Comparison of ENCODE assay signal across 17 cellular contexts in genomic region chr7:41779918-41780317, GRCh38.
DNase-seq lines count a peak whose midpoint lies in the region; ATAC-seq and TF ChIP-seq lines count a peak whose summit lies in the region.
"Had no signal": no experiment of that assay in that cellular context is flagged by ENCODE, and none has a peak within 500 bp of the region (broad histone marks: within the 10 kb centered on the region; RNA-seq: fewer than 3 reads in every experiment).

No MANE protein-coding gene starts in this region.

- no peak overlapping the region for H3K4me3 Mint-ChIP-seq in GM23338
- H3K4me3 Mint-ChIP-seq: H9 had no signal

- no peaks in the 10 kb centered on the region for H3K4me1 ChIP-seq in GM23338 (ENCODE audit: insufficient read depth)
- H3K4me1 ChIP-seq: ascending aorta had no signal

- peak; percentile 32 for DNase-seq in AG20443 (ENCODE audit: low spot score)
- DNase-seq in SKM-1 (lab: John Stamatoyannopoulos, UW; ENCODE audit: unreplicated experiment) = peak; percentile 84
- no peak for DNase-seq in left ventricle myocardium superior
- no peak for DNase-seq in inferior parietal cortex (ENCODE audit: extremely low spot score)
- DNase-seq in GM23338 (ENCODE audit: low spot score) = no peak
- DNase-seq in posterior cingulate gyrus = no peak
- DNase-seq: DMS 273 treated with DMSO at 0.1 percent for 48 hours, H9, mesendoderm, NCI-H774, occipital lobe, SHP77 had no signal

- H3K27ac Mint-ChIP-seq in GM23338 = no peak overlapping the region
- H3K27ac Mint-ChIP-seq: activated T-helper 2 cell treated with anti-CD3 and anti-CD28 coated beads, Interferon-gamma antibody, Interleukin-2, Interleukin-4, amounts not matched to agents 10 μg/mL and 5 μg/mL and 100 μg/mL, durations not matched to agents 14 hours and 24 hours and 36 hours; H9 had no signal

- no peak overlapping the region for H2AFZ ChIP-seq in GM23338

- TF ChIP-seq CTCF in GM23338 (conservative IDR thresholded peaks at IDR 0.05; ENCODE audit: low read depth in 2 of 2) = no peak

- ATAC-seq in HG03103 (IDR thresholded peaks at IDR 0.05; ENCODE audit: low read depth, unreplicated experiment) = peak; percentile 72
- ATAC-seq in left ventricle myocardium superior = peak; percentile 51
- no peak for ATAC-seq in GM19452 (IDR thresholded peaks at IDR 0.05; ENCODE audit: unreplicated experiment)
- ATAC-seq in GM23338 = no peak
- ATAC-seq: esophagus mucosa had no signal

- no peak overlapping the region for H3K4me3 ChIP-seq in GM23338
- H3K4me3 ChIP-seq: ascending aorta had no signal

- no peaks in the 10 kb centered on the region for H3K36me3 Mint-ChIP-seq in GM23338 (ENCODE audit: low read depth)

- H3K4me2 ChIP-seq in GM23338 = no peak overlapping the region

- H3K36me3 ChIP-seq in GM23338 (ENCODE audit: insufficient read depth) = no peaks in the 10 kb centered on the region
- H3K36me3 ChIP-seq: ascending aorta had no signal

- H4K20me1 ChIP-seq in GM23338 (replicated peaks; ENCODE audit: insufficient read depth) = no peaks in the 10 kb centered on the region

- H3K27me3 Mint-ChIP-seq in GM23338 (ENCODE audit: insufficient read depth, low read depth, poor library complexity) = no peaks in the 10 kb centered on the region

- H3K79me2 ChIP-seq in GM23338 (replicated peaks; ENCODE audit: insufficient read depth) = no peaks in the 10 kb centered on the region

- no peaks in the 10 kb centered on the region; the same call in 2 of the 3 replicates for H3K9me3 Mint-ChIP-seq in GM23338
- H3K9me3 Mint-ChIP-seq: activated T-helper 2 cell treated with anti-CD3 and anti-CD28 coated beads, Interferon-gamma antibody, Interleukin-2, Interleukin-4, amounts not matched to agents 10 μg/mL and 5 μg/mL and 100 μg/mL, durations not matched to agents 14 hours and 24 hours and 36 hours; H9 had no signal

- no peaks in the 10 kb centered on the region for H3K4me1 Mint-ChIP-seq in GM23338

- 0 out of 2 replicates have a peak, but pooled peaks cover 18% of the 10 kb centered on the region for H3K9me2 ChIP-seq in GM23338 (ENCODE audit: insufficient read depth)

- intact Hi-C loops in left ventricle myocardium superior (cut with micrococcal nuclease) (no loop called here), posterior cingulate gyrus (cut with DNase I) (no loop called here)

- H3K27ac ChIP-seq in GM23338 (ENCODE audit: low read depth) = no peak overlapping the region
- H3K27ac ChIP-seq: ascending aorta had no signal

- no peaks in the 10 kb centered on the region for H3F3A ChIP-seq in GM23338 (replicated peaks; ENCODE audit: low read depth)

- no peaks in the 10 kb centered on the region for H3K27me3 ChIP-seq in GM23338 (ENCODE audit: insufficient read depth)
- H3K27me3 ChIP-seq: ascending aorta had no signal

TF ChIP-seq in GM23338, 12 proteins besides CTCF, POLR2A, EP300 and RAD21 (continues in another document):
- TF ChIP-seq NANOG (IDR thresholded peaks at IDR 0.05; ENCODE audit: borderline replicate concordance) = no peak
- no peak for TF ChIP-seq EZH2 (IDR thresholded peaks at IDR 0.05; ENCODE audit: low read depth, unreplicated experiment)
- TF ChIP-seq ETS1 (IDR thresholded peaks at IDR 0.05) = no peak
- TF ChIP-seq ZNF331 (CRISPR knock-in tag; IDR thresholded peaks at IDR 0.05; ENCODE audit: low read depth) = no peak
- TF ChIP-seq CREB1 (CRISPR knock-in tag; IDR thresholded peaks at IDR 0.05; ENCODE audit: low read depth) = no peak
- TF ChIP-seq POLR2AphosphoS5 (IDR thresholded peaks at IDR 0.05; ENCODE audit: low read depth) = no peak
- TF ChIP-seq REST (IDR thresholded peaks at IDR 0.05; ENCODE audit: unreplicated experiment) = no peak
- no peak for TF ChIP-seq STAT1 (IDR thresholded peaks at IDR 0.05; ENCODE audit: unreplicated experiment)
- TF ChIP-seq JUNB (IDR thresholded peaks at IDR 0.05; ENCODE audit: unreplicated experiment) = no peak

Comparison
In these comparisons a context has a peak if more than half of its experiments do, and no peak if none do; other contexts are left out.
1. DNase-seq: peak in AG20443 (single experiment) and SKM-1 (single experiment); none in left ventricle myocardium superior (single experiment), inferior parietal cortex (single experiment), GM23338 (single experiment) and posterior cingulate gyrus (0 of 10).
2. ATAC-seq: peak in HG03103 (single experiment) and left ventricle myocardium superior (single experiment); none in GM19452 (single experiment) and GM23338 (single experiment).